1 cellular context compared by ENCODE assay signal in genomic region chr12:50788562-50788961, GRCh38.
A peak's percentile ranks its signal among the peaks of the same experiment; 100 is the strongest.
TF ChIP-seq lines count a peak whose summit lies in the region.

No MANE protein-coding gene starts in this region.

TF ChIP-seq in IMR-90, 13 proteins besides CTCF, POLR2A, EP300 and RAD21 (continued from another document):
- TF ChIP-seq MXI1 (IDR thresholded peaks at IDR 0.05; ENCODE audit: borderline replicate concordance, low read depth, low read length), result no peak
- TF ChIP-seq RCOR1 (IDR thresholded peaks at IDR 0.05; ENCODE audit: insufficient replicate concordance, low read length), result peak; percentile 57
- TF ChIP-seq USF2 (IDR thresholded peaks at IDR 0.05; ENCODE audit: low read depth, low read length), result no peak
- no peak for TF ChIP-seq SMC3 (IDR thresholded peaks at IDR 0.05; ENCODE audit: low read depth, low read length)
- peak; percentile 96 for TF ChIP-seq CEBPB (IDR thresholded peaks at IDR 0.05; ENCODE audit: low read depth, low read length)
- peak; percentile 51; the same call in 1 of the 2 replicates for TF ChIP-seq FOS (IDR thresholded peaks at IDR 0.05; ENCODE audit: low read depth, low read length)
TF ChIP-seq in IMR-90: peak in this region for 5.
